22 cellular contexts compared by ENCODE assay signal in the genomic region with DNA sequence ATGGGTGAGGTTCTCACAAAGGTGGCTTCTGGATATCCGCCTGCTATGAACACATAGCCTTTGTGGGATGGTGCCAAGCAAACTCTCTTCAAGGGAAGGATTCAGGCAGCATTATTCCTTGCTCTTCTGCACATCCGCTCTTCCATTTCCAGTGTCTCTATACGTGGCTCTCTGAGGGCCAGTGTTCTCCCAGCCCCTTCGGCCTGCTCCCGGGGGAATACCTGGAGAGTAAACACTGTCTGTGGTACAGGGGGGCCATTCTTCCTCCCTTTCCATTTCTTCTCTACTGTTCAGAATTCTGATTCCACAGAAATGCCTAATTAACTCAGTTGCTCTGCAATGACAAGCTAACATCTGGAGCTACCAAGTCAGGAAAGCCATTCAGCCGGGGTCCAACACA.
"Had no signal": no experiment of that assay in that cellular context is flagged by ENCODE, and none has a peak within 500 bp of the region (broad histone marks: within the 10 kb centered on the region; RNA-seq: fewer than 3 reads in every experiment).

No MANE protein-coding gene starts in this region.

- ATAC-seq: HepG2, SK-N-SH treated with all-trans-retinoic acid at 6 μM for 48 hours had no signal

- H3K27ac ChIP-seq: SJCRH30 had no signal

- H3K9me3 ChIP-seq: MG63, SJCRH30 had no signal

- H3K4me1 ChIP-seq: SJCRH30 had no signal

- H3K27me3 ChIP-seq: MG63 had no signal

- H3K36me3 ChIP-seq: MG63, SJCRH30 had no signal

- H3K4me3 ChIP-seq: MG63, SJCRH30 had no signal

- DNase-seq: IMR-90, Karpas-422, KG1, MG63, NCI-H1092, NCI-H1105 treated with DMSO at 0.1 percent for 48 hours, NCI-H1417 treated with DMSO at 0.1 percent for 48 hours, NCI-H146, NCI-H1694 treated with DMSO at 0.1 percent for 48 hours, NCI-H1930, NCI-H2081, NCI-H2107, NCI-H2171 treated with DMSO at 0.1 percent for 48 hours, NCI-H345, NCI-H446 treated with DMSO at 0.1 percent for 48 hours, NCI-H510A treated with DMSO at 0.1 percent for 48 hours, NCI-H774, RPMI8226, SHP77 treated with DMSO at 0.1 percent for 48 hours, SJCRH30 had no signal
